17 cellular contexts compared by ENCODE assay signal in the genomic region with DNA sequence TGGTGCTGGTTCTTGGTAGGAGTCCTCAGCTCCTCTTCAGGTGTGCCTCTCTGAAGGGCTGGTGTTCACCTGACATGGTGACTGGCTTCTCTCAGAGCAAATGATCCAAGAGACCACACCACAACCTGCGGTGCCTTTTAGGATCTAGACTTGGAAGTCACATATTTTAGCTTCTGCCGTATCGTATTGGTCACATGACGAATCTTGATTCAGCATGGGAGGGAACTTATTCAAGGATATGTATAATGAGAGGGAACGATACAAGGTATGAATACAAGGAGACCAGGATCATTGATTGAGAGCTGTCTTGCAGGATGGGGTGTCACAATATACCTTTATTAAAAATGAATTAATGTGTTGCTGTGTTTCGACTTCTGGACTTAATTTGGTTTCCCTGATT. TPM values are rescaled to one million over a fixed set of nuclear protein-coding genes. Genes with fewer than 3 reads are reported as not detected.
DNase-seq lines count a peak whose midpoint lies in the region; ATAC-seq, FAIRE-seq and TF ChIP-seq lines count a peak whose summit lies in the region.
"Had no signal": no experiment of that assay in that cellular context is flagged by ENCODE, and none has a peak within 500 bp of the region (broad histone marks: within the 10 kb centered on the region; RNA-seq: fewer than 3 reads in every experiment).

No MANE protein-coding gene starts in this region.

- no peak for FAIRE-seq in K562 (lab: Jason Lieb, UNC)
- FAIRE-seq: G401.6, GM12892, H1 had no signal

- no peaks in the 10 kb centered on the region for H3K79me1 ChIP-seq in H9 (ENCODE audit: insufficient read depth, low read depth, low read length, poor library complexity, severe bottlenecking)

- in situ Hi-C loops in K562 (cut with MboI): no loop called here

- POLR2A ChIA-PET in K562 (lab: Yijun Ruan, JAX): interaction anchor here (2.7 kb wide), 1 partner anchor 13 kb away, joined by 10 read pairs; no protein-coding TSS in a partner anchor

- H3T11ph ChIP-seq in H9 (ENCODE audit: low read length): no peak overlapping the region

- H3K27ac ChIP-seq in H9 (ENCODE audit: insufficient read length, low read depth, low read length) (no peak overlapping the region), K562 (ENCODE audit: extremely low read depth, low read depth, low read length) (no peak overlapping the region)
- H3K27ac ChIP-seq: C4-2B had no signal

- DNase-seq in activated T-cell treated with anti-CD3 and anti-CD28 coated beads, Interleukin-2, amount 50 U/mL, for 72 hours: no peak
- DNase-seq in activated T-cell treated with anti-CD3 and anti-CD28 coated beads for 4 hours (no peak), H9 (no peak), K562 (ENCODE audit: extremely low read depth in 1 of 4, low spot score in 3 of 4) (no peak), hepatic stellate cell (ENCODE audit: low spot score) (no peak)
- DNase-seq: Caco-2; CD4-positive, CD25-positive, alpha-beta regulatory T cell; CD8-positive, alpha-beta T cell; DMS153; DND-41; H7 had no signal

- H3K9me3 ChIP-seq in H9 (ENCODE audit: control insufficient read depth, low read depth, low read length): no peaks in the 10 kb centered on the region
- peaks cover 22% of the 10 kb centered on the region for H3K9me3 ChIP-seq in K562 (replicated peaks; ENCODE audit: control insufficient read depth, insufficient read depth, low read depth, low read length)
- H3K9me3 ChIP-seq: Caco-2 had no signal

- peaks cover 54% of the 10 kb centered on the region for H3K4me1 Mint-ChIP-seq in activated T-cell treated with anti-CD3 and anti-CD28 coated beads, Interleukin-2, amount 50 U/mL, for 72 hours (ENCODE audit: low read depth)
- peaks cover 4% of the 10 kb centered on the region in 2 experiments; a peak in 3 of 4 replicates for H3K4me1 Mint-ChIP-seq in H9

- peaks cover 43 to 78% of the 10 kb centered on the region in 2 donors for H3K36me3 Mint-ChIP-seq in activated T-cell treated with anti-CD3 and anti-CD28 coated beads, Interleukin-2, amount 50 U/mL, for 72 hours (ENCODE audit: insufficient read depth in 2 of 2)
- H3K36me3 Mint-ChIP-seq in H9 (ENCODE audit: insufficient read depth in 1 of 3, low read depth in 3 of 3): peaks cover 48 to 59% (median 54%) of the 10 kb centered on the region in 3 experiments

- no peak overlapping the region for H4K5ac ChIP-seq in H9 (ENCODE audit: insufficient read length, low read depth, low read length)

- intact Hi-C loops in K562 (cut with micrococcal nuclease): no loop called here

- peak overlapping the region; percentile 69 for H3K27ac Mint-ChIP-seq in activated T-cell treated with anti-CD3 and anti-CD28 coated beads, Interleukin-2, amount 50 U/mL, for 72 hours
- H3K27ac Mint-ChIP-seq in H9: 0 out of 7 replicates have a peak overlapping the region, but pooled peaks of 1 of the 3 experiments have one; percentile 29
- H3K27ac Mint-ChIP-seq: CD4-positive, CD25-positive, alpha-beta regulatory T cell; CD8-positive, alpha-beta T cell had no signal

- H3K56ac ChIP-seq in H9 (ENCODE audit: insufficient read length, low read depth, low read length): no peak overlapping the region

- H3K4me2 ChIP-seq in H9 (ENCODE audit: insufficient read depth, insufficient read length, low read length): no peak overlapping the region
- no peak overlapping the region for H3K4me2 ChIP-seq in K562 (ENCODE audit: insufficient read depth, low read length)

- whole genome bisulfite sequencing in H9 (ENCODE audit: extremely low coverage, insufficient read length, low lambda C conversion rate): no CpG with 5 or more reads among the region's 6 CpGs
- 96% methylated on average over 6 of the region's 6 CpGs for WGBS in K562 (ENCODE audit: insufficient coverage, low coverage, missing lambda C conversion rate)

- no peak for ATAC-seq in activated T-cell treated with anti-CD3 and anti-CD28 coated beads, Interleukin-2, amount 50 U/mL, for 72 hours (replicated peaks in 1 of 2)
- ATAC-seq in K562 (no peak), HG02885 (IDR thresholded peaks at IDR 0.05; ENCODE audit: poor library complexity, unreplicated experiment) (no peak)
- ATAC-seq: CD8-positive, alpha-beta T cell; HCT116 had no signal

- TF ChIP-seq POLR2A in K562 (conservative IDR thresholded peaks at IDR 0.05): no peak

- H3K9me3 Mint-ChIP-seq in activated T-cell treated with anti-CD3 and anti-CD28 coated beads, Interleukin-2, amount 50 U/mL, for 72 hours: peaks cover 18 to 19% of the 10 kb centered on the region in 2 donors
- H3K9me3 Mint-ChIP-seq in H9: peaks cover 43% of the 10 kb centered on the region in 2 experiments

- H3K9me1 ChIP-seq in K562 (ENCODE audit: control insufficient read depth, insufficient read depth, low read length): no peaks in the 10 kb centered on the region

- no peak overlapping the region for H4K8ac ChIP-seq in H9 (replicated peaks; ENCODE audit: insufficient read length, low read depth, low read length)

- H3K18ac ChIP-seq in H9 (ENCODE audit: insufficient read length, low read depth, low read length): no peak overlapping the region

- no peak overlapping the region for H2BK20ac ChIP-seq in H9 (ENCODE audit: low read depth, low read length, poor library complexity, severe bottlenecking)

- no peak overlapping the region for H3K4me3 Mint-ChIP-seq in activated T-cell treated with anti-CD3 and anti-CD28 coated beads, Interleukin-2, amount 50 U/mL, for 72 hours
- H3K4me3 Mint-ChIP-seq in H9: no peak overlapping the region
- H3K4me3 Mint-ChIP-seq: CD4-positive, CD25-positive, alpha-beta regulatory T cell; CD8-positive, alpha-beta T cell had no signal

- H3K4ac ChIP-seq in H9 (ENCODE audit: low read depth, low read length): no peak overlapping the region

- no peak for TF ChIP-seq RAD21 in K562 (CRISPR knock-in tag; conservative IDR thresholded peaks at IDR 0.05 in 1 of 2, IDR thresholded peaks at IDR 0.05 in 1 of 2)

- H3K23ac ChIP-seq in H9 (ENCODE audit: insufficient read length, low read depth, low read length): peak overlapping the region; percentile 23

- H3K36me3 ChIP-seq in K562 (ENCODE audit: control insufficient read depth, insufficient read depth, low read length): peaks cover 15% of the 10 kb centered on the region; the same call in 2 of the 3 replicates

- no peak for TF ChIP-seq EP300 in K562 (IDR thresholded peaks at IDR 0.05; ENCODE audit: low read length)

- H2BK15ac ChIP-seq in H9 (ENCODE audit: low read depth, low read length): no peak overlapping the region

- H3K27me3 ChIP-seq in H9 (ENCODE audit: insufficient read depth, low read length): no peaks in the 10 kb centered on the region
- H3K27me3 ChIP-seq in K562 (ENCODE audit: control insufficient read depth in 2 of 2, insufficient read depth in 2 of 2, low read length in 2 of 2): no peaks in the 10 kb centered on the region

- H2BK120ac ChIP-seq in H9 (ENCODE audit: low read depth, low read length, poor library complexity, severe bottlenecking): no peak overlapping the region

- H2AFZ ChIP-seq in H9 (ENCODE audit: low read length) (no peak overlapping the region), K562 (ENCODE audit: low read depth, low read length) (no peak overlapping the region)

- no peak overlapping the region for H2BK5ac ChIP-seq in H9 (ENCODE audit: insufficient read length, low read length)

- H3K23me2 ChIP-seq in H9 (ENCODE audit: insufficient read length, low read depth, low read length, poor library complexity, severe bottlenecking): no peaks in the 10 kb centered on the region

- H3K9ac ChIP-seq in H9 (ENCODE audit: extremely low read depth, insufficient read length, low read length): no peak overlapping the region
- H3K9ac ChIP-seq in K562 (ENCODE audit: insufficient read depth in 1 of 2, low read depth in 2 of 2, low read length in 2 of 2): no peak overlapping the region

- TF ChIP-seq CTCF in H9 (conservative IDR thresholded peaks at IDR 0.05) (no peak), K562 (IDR thresholded peaks at IDR 0.05 in 2 of 3, conservative IDR thresholded peaks at IDR 0.05 in 1 of 3; ENCODE audit: insufficient read depth in 2 of 3, low read depth in 1 of 3, low read length in 3 of 3) (no peak)

- no peaks in the 10 kb centered on the region for H3K27me3 Mint-ChIP-seq in activated T-cell treated with anti-CD3 and anti-CD28 coated beads, Interleukin-2, amount 50 U/mL, for 72 hours (ENCODE audit: low read depth)
- H3K27me3 Mint-ChIP-seq in H9 (ENCODE audit: low read depth): no peaks in the 10 kb centered on the region; the same call in 1 of the 2 replicates
- H3K27me3 Mint-ChIP-seq: CD4-positive, CD25-positive, alpha-beta regulatory T cell had no signal

- no peaks in the 10 kb centered on the region for H4K20me1 ChIP-seq in H9 (ENCODE audit: control insufficient read depth, insufficient read depth, insufficient read length)
- H4K20me1 ChIP-seq in K562 (replicated peaks; ENCODE audit: control insufficient read depth, insufficient read depth, low read length): no peaks in the 10 kb centered on the region

- peaks cover 2% of the 10 kb centered on the region; the same call in 1 of the 2 replicates for H3K79me2 ChIP-seq in H9 (ENCODE audit: insufficient read depth, low read length)
- H3K79me2 ChIP-seq in K562 (ENCODE audit: control insufficient read depth, insufficient read depth, low read length): peaks cover 43% of the 10 kb centered on the region

- H3K14ac ChIP-seq in H9 (ENCODE audit: insufficient read depth, low read length): no peak overlapping the region; the same call in 1 of the 2 replicates

- H2BK12ac ChIP-seq in H9 (ENCODE audit: insufficient read length, low read depth, low read length): no peak overlapping the region

- H2AK5ac ChIP-seq in H9 (ENCODE audit: insufficient read length, low read length): no peak overlapping the region

- H3K4me1 ChIP-seq in H9 (ENCODE audit: insufficient read depth, low read length): no peaks in the 10 kb centered on the region
- no peaks in the 10 kb centered on the region for H3K4me1 ChIP-seq in K562 (replicated peaks in 1 of 2; ENCODE audit: control insufficient read depth in 2 of 2, insufficient read depth in 2 of 2, low read length in 2 of 2)
- H3K4me1 ChIP-seq: Caco-2 had no signal

- no peak overlapping the region for H3K4me3 ChIP-seq in K562

- no TSS peak for BruUV-seq in K562 (replicated peaks; lab: Mats Ljungman, UMichigan)

- H4K91ac ChIP-seq in H9 (ENCODE audit: insufficient read length, low read depth, low read length): no peak overlapping the region

- CTCF ChIA-PET in K562 (lab: Yijun Ruan, JAX; ENCODE audit: low intra/inter-chr PET ratio): no interaction called here

RNA-seq across cellular contexts. Expression of a gene that starts 58.0 kb away (rescaled TPM):
- total RNA-seq in activated T-cell treated with anti-CD3 and anti-CD28 coated beads, Interleukin-2, amount 50 U/mL, for 72 hours: 100 to 1,000 TPM; 216 TPM
- total RNA-seq in H9 (2021) (26.7 and 28.3 TPM in 2 replicates), K562 (2014; rRNA removed) (13.4 and 19.0 TPM in 2 replicates), K562 (2014; rRNA removed; fragmentation: Illumina TruSeq; extraction: Trizol) (32.5 and 40.1 TPM in 2 replicates), K562 (2015; rRNA removed; fragmentation: Illumina TruSeq; extraction: Trizol) (19.4 and 24.5 TPM in 2 replicates), K562 (2021) (57.6 and 60.7 TPM in 2 replicates)
- 4.2 and 14.3 TPM in 2 replicates for total RNA-seq in K562 (2011; cell fraction: chromatin; rRNA removed; ENCODE audit: low replicate concordance)
- 2.2 and 3.4 TPM in 2 replicates for total RNA-seq in K562 (2011; cell fraction: nucleolus; rRNA removed)
- total RNA-seq in K562 (2011; cell fraction: nucleoplasm; rRNA removed): 7.9 and 18.7 TPM in 2 replicates
- polyA plus RNA-seq in K562 (2011; rRNA removed) (49.0 and 77.3 TPM in 2 replicates), K562 (2014; fragmentation: Illumina TruSeq; extraction: Trizol) (68.8 and 86.2 TPM in 2 replicates), K562 (2014; fragmentation: Nextera tagmentation; extraction: Ambion mirVana) (10 to 100 TPM; 21.3 to 28.9 TPM), K562 (2014; rRNA removed) (45.9 and 48.2 TPM in 2 replicates)
- 11.3 and 24.6 TPM in 2 replicates for polyA plus RNA-seq in K562 (2011; cell fraction: cytosol; rRNA removed)
- 6.6 and 11.5 TPM in 2 replicates for polyA plus RNA-seq in K562 (2011; cell fraction: nucleus; rRNA removed)
- polyA plus RNA-seq in K562 (2012): 68.6 and 95.0 TPM in 2 replicates
- polyA minus RNA-seq in K562 (2011; rRNA and poly(A)+ RNA removed): 49.7 and 52.8 TPM in 2 replicates
- 20.3 and 24.0 TPM in 2 replicates for polyA minus RNA-seq in K562 (2011; cell fraction: cytosol; rRNA and poly(A)+ RNA removed)
- polyA minus RNA-seq in K562 (2011; cell fraction: nucleus; rRNA and poly(A)+ RNA removed): 4.7 and 9.1 TPM in 2 replicates
